ENCODE assay signal across 2 cellular contexts in the genomic region with DNA sequence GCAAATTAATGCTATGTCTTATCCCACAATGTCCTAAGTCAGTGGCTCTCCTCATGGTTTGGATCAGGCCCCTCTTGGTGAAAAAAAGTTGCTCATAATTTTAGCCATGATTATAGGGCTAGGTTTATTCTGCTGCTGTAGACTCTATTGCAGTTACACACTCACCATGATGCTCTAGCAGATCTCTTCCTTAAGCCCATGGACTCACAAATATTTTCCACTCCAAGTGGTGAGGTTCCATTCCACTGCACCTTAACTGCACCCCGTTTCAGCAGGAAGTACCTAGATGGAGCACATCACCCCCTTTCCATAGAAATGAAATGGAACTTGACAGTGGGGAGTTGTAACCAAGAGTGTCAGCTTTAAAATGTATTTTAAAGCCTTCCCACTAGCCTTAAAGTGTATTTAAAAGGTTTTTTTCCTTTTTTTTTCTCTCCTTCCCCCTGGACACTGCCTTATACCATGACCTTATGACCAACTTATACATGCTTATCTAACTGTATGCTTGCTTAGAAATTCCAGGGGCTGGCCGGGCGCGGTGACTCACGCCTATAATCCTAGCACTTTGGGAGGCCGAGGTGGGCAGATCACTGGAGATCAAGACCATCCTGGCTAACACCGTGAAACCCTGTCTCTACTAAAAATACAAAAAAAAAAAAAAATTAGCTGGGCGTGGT.
TF ChIP-seq lines count a peak whose summit lies in the region.

No MANE protein-coding gene starts in this region.

TF ChIP-seq in IMR-90, 13 proteins besides CTCF, POLR2A, EP300 and RAD21:
- TF ChIP-seq SMC3 (IDR thresholded peaks at IDR 0.05; ENCODE audit: low read depth, low read length) (no peak), CEBPB (IDR thresholded peaks at IDR 0.05; ENCODE audit: low read depth, low read length) (no peak)

TF ChIP-seq in K562, 482 proteins besides CTCF, POLR2A, EP300 and RAD21:
- TF ChIP-seq DPF2 (IDR thresholded peaks at IDR 0.05) (peak; percentile 85), JUND (IDR thresholded peaks at IDR 0.05; ENCODE audit: borderline replicate concordance, low read depth, low read length) (peak; percentile 76), JUND (tag; IDR thresholded peaks at IDR 0.05; ENCODE audit: borderline replicate concordance, low read depth, low read length) (peak; percentile 56; the same call in 2 of the 3 replicates), RCOR1 (IDR thresholded peaks at IDR 0.05; ENCODE audit: borderline replicate concordance in 1 of 2, low read depth in 2 of 2, low read length in 2 of 2) (no peak), PHB (CRISPR knock-in tag; IDR thresholded peaks at IDR 0.05) (no peak), TEAD4 (IDR thresholded peaks at IDR 0.05; ENCODE audit: low read length) (peak; percentile 63), TEAD4 (CRISPR knock-in tag; IDR thresholded peaks at IDR 0.05; ENCODE audit: borderline replicate concordance) (no peak), SMARCC2 (IDR thresholded peaks at IDR 0.05; ENCODE audit: low read depth) (0 out of 2 replicates have a peak, but pooled peaks have one; percentile 61), TEAD1 (CRISPR knock-in tag; IDR thresholded peaks at IDR 0.05) (0 out of 4 replicates have a peak, but pooled peaks of 1 of the 2 experiments have one; percentile 29), JUN (IDR thresholded peaks at IDR 0.05; ENCODE audit: borderline replicate concordance, low read depth, low read length) (0 out of 2 replicates have a peak, but pooled peaks have one; percentile 21), JUN (CRISPR knock-in tag; IDR thresholded peaks at IDR 0.05; ENCODE audit: borderline replicate concordance) (no peak), FOSL1 (tag; conservative IDR thresholded peaks at IDR 0.05) (peak; percentile 76), SMARCA4 (IDR thresholded peaks at IDR 0.05) (peak; percentile 79), ARID1B (IDR thresholded peaks at IDR 0.05) (peak; percentile 78), SMARCE1 (IDR thresholded peaks at IDR 0.05) (peak; percentile 79)
- TF ChIP-seq, protein P1, sequence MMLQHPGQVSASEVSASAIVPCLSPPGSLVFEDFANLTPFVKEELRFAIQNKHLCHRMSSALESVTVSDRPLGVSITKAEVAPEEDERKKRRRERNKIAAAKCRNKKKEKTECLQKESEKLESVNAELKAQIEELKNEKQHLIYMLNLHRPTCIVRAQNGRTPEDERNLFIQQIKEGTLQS (IDR thresholded peaks at IDR 0.05) = peak; percentile 76
- TF ChIP-seq, protein P1 (CRISPR knock-in tag; conservative IDR thresholded peaks at IDR 0.05) = no peak
- TF ChIP-seq, protein P2, sequence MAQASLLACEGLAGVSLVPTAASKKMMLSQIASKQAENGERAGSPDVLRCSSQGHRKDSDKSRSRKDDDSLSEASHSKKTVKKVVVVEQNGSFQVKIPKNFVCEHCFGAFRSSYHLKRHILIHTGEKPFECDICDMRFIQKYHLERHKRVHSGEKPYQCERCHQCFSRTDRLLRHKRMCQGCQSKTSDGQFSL (CRISPR knock-in tag; IDR thresholded peaks at IDR 0.05) = no peak
- TF ChIP-seq, protein P2 (tag; IDR thresholded peaks at IDR 0.05) = no peak
- TF ChIP-seq, protein P3, sequence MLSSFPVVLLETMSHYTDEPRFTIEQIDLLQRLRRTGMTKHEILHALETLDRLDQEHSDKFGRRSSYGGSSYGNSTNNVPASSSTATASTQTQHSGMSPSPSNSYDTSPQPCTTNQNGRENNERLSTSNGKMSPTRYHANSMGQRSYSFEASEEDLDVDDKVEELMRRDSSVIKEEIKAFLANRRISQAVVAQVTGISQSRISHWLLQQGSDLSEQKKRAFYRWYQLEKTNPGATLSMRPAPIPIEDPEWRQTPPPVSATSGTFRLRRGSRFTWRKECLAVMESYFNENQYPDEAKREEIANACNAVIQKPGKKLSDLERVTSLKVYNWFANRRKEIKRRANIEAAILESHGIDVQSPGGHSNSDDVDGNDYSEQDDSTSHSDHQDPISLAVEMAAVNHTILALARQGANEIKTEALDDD (IDR thresholded peaks at IDR 0.05) = peak; percentile 13; the same call in 1 of the 2 replicates
